2 cellular contexts compared by ENCODE assay signal in the genomic region with DNA sequence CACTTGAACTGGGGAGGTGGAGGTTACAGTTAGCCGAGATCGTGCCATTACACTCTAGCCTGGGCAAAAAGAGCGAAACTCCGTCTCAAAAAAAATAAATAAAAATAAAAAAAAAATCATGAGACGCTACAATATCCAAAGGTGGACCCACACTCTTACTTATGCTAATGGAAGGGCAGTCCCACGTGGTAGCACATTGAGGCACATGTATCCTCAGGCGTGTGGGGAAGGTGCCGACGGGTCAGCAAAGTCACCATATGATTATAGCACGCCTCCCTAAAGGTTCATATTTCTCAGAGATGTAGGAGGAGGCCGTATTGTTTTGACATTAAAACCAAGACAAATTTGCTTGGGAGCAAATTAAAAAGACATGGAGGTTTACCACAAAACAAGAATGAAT.
TF ChIP-seq lines count a peak whose summit lies in the region.

No MANE protein-coding gene starts in this region.

TF ChIP-seq in HepG2, 621 proteins besides CTCF, POLR2A, EP300 and RAD21:
- TF ChIP-seq, protein P1, sequence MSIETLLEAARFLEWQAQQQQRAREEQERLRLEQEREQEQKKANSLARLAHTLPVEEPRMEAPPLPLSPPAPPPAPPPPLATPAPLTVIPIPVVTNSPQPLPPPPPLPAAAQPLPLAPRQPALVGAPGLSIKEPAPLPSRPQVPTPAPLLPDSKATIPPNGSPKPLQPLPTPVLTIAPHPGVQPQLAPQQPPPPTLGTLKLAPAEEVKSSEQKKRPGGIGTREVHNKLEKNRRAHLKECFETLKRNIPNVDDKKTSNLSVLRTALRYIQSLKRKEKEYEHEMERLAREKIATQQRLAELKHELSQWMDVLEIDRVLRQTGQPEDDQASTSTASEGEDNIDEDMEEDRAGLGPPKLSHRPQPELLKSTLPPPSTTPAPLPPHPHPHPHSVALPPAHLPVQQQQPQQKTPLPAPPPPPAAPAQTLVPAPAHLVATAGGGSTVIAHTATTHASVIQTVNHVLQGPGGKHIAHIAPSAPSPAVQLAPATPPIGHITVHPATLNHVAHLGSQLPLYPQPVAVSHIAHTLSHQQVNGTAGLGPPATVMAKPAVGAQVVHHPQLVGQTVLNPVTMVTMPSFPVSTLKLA (IDR thresholded peaks at IDR 0.05) = peak; percentile 94
- no peak for TF ChIP-seq ZNF547 (CRISPR knock-in tag; IDR thresholded peaks at IDR 0.05)
- TF ChIP-seq NPAS2 (CRISPR knock-in tag; IDR thresholded peaks at IDR 0.05; ENCODE audit: borderline replicate concordance) = no peak

TF ChIP-seq in K562, 482 proteins besides CTCF, POLR2A, EP300 and RAD21 (continued from another document):
- TF ChIP-seq ZNF586 (CRISPR knock-in tag; conservative IDR thresholded peaks at IDR 0.05) (no peak), ATF7 (IDR thresholded peaks at IDR 0.05) (no peak), NFATC3 (IDR thresholded peaks at IDR 0.05) (no peak), ZKSCAN1 (IDR thresholded peaks at IDR 0.05; ENCODE audit: low read depth, low read length) (no peak), ARNT (IDR thresholded peaks at IDR 0.05) (no peak), ZC3H4 (CRISPR knock-in tag; IDR thresholded peaks at IDR 0.05; ENCODE audit: borderline replicate concordance) (no peak), ETV5 (CRISPR knock-in tag; IDR thresholded peaks at IDR 0.05; ENCODE audit: low read depth) (no peak), CSDE1 (IDR thresholded peaks at IDR 0.05) (no peak), ZNF311 (CRISPR knock-in tag; IDR thresholded peaks at IDR 0.05) (no peak)
- TF ChIP-seq, protein P2, sequence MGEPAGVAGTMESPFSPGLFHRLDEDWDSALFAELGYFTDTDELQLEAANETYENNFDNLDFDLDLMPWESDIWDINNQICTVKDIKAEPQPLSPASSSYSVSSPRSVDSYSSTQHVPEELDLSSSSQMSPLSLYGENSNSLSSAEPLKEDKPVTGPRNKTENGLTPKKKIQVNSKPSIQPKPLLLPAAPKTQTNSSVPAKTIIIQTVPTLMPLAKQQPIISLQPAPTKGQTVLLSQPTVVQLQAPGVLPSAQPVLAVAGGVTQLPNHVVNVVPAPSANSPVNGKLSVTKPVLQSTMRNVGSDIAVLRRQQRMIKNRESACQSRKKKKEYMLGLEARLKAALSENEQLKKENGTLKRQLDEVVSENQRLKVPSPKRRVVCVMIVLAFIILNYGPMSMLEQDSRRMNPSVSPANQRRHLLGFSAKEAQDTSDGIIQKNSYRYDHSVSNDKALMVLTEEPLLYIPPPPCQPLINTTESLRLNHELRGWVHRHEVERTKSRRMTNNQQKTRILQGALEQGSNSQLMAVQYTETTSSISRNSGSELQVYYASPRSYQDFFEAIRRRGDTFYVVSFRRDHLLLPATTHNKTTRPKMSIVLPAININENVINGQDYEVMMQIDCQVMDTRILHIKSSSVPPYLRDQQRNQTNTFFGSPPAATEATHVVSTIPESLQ (CRISPR knock-in tag; IDR thresholded peaks at IDR 0.05) = no peak
- TF ChIP-seq, protein P3, sequence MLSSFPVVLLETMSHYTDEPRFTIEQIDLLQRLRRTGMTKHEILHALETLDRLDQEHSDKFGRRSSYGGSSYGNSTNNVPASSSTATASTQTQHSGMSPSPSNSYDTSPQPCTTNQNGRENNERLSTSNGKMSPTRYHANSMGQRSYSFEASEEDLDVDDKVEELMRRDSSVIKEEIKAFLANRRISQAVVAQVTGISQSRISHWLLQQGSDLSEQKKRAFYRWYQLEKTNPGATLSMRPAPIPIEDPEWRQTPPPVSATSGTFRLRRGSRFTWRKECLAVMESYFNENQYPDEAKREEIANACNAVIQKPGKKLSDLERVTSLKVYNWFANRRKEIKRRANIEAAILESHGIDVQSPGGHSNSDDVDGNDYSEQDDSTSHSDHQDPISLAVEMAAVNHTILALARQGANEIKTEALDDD (IDR thresholded peaks at IDR 0.05) = no peak
- TF ChIP-seq, protein P4, sequence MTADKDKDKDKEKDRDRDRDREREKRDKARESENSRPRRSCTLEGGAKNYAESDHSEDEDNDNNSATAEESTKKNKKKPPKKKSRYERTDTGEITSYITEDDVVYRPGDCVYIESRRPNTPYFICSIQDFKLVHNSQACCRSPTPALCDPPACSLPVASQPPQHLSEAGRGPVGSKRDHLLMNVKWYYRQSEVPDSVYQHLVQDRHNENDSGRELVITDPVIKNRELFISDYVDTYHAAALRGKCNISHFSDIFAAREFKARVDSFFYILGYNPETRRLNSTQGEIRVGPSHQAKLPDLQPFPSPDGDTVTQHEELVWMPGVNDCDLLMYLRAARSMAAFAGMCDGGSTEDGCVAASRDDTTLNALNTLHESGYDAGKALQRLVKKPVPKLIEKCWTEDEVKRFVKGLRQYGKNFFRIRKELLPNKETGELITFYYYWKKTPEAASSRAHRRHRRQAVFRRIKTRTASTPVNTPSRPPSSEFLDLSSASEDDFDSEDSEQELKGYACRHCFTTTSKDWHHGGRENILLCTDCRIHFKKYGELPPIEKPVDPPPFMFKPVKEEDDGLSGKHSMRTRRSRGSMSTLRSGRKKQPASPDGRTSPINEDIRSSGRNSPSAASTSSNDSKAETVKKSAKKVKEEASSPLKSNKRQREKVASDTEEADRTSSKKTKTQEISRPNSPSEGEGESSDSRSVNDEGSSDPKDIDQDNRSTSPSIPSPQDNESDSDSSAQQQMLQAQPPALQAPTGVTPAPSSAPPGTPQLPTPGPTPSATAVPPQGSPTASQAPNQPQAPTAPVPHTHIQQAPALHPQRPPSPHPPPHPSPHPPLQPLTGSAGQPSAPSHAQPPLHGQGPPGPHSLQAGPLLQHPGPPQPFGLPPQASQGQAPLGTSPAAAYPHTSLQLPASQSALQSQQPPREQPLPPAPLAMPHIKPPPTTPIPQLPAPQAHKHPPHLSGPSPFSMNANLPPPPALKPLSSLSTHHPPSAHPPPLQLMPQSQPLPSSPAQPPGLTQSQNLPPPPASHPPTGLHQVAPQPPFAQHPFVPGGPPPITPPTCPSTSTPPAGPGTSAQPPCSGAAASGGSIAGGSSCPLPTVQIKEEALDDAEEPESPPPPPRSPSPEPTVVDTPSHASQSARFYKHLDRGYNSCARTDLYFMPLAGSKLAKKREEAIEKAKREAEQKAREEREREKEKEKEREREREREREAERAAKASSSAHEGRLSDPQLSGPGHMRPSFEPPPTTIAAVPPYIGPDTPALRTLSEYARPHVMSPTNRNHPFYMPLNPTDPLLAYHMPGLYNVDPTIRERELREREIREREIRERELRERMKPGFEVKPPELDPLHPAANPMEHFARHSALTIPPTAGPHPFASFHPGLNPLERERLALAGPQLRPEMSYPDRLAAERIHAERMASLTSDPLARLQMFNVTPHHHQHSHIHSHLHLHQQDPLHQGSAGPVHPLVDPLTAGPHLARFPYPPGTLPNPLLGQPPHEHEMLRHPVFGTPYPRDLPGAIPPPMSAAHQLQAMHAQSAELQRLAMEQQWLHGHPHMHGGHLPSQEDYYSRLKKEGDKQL (CRISPR knock-in tag; IDR thresholded peaks at IDR 0.05; ENCODE audit: borderline replicate concordance) = no peak
- TF ChIP-seq, protein P5, sequence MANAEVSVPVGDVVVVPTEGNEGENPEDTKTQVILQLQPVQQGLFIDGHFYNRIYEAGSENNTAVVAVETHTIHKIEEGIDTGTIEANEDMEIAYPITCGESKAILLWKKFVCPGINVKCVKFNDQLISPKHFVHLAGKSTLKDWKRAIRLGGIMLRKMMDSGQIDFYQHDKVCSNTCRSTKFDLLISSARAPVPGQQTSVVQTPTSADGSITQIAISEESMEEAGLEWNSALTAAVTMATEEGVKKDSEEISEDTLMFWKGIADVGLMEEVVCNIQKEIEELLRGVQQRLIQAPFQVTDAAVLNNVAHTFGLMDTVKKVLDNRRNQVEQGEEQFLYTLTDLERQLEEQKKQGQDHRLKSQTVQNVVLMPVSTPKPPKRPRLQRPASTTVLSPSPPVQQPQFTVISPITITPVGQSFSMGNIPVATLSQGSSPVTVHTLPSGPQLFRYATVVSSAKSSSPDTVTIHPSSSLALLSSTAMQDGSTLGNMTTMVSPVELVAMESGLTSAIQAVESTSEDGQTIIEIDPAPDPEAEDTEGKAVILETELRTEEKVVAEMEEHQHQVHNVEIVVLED (CRISPR knock-in tag; IDR thresholded peaks at IDR 0.05) = no peak
TF ChIP-seq in K562: peak in this region for 0.
